ENCODE assay signal across 10 cellular contexts in genomic region chr1:198655464-198656121, GRCh38.
A peak's percentile ranks its signal among the peaks of the same experiment; 100 is the strongest.
DNase-seq lines count a peak whose midpoint lies in the region; ATAC-seq and TF ChIP-seq lines count a peak whose summit lies in the region.
"Had no signal": no experiment of that assay in that cellular context is flagged by ENCODE, and none has a peak within 500 bp of the region (broad histone marks: within the 10 kb centered on the region; RNA-seq: fewer than 3 reads in every experiment).

No MANE protein-coding gene starts in this region.

- in situ Hi-C loops in ACHN (cut with HindIII; ENCODE audit: low pct_ligation_motif_present, low pct_unique_long_range_greater_than_20kb, low sequenced_read_pairs), result no loop called here

- H3K36me3 ChIP-seq in OCI-LY3 (replicated peaks; ENCODE audit: low read depth, low read length), result peaks cover 13% of the 10 kb centered on the region

- H3K4me3 ChIP-seq in OCI-LY3 (ENCODE audit: low read length), result peak overlapping the region; percentile 12; the same call in 1 of the 2 replicates

- peak overlapping the region; percentile 45 for H3K27ac ChIP-seq in OCI-LY3 (ENCODE audit: low read length)

- H3K9me3 ChIP-seq in OCI-LY3 (ENCODE audit: insufficient read depth, low read length), result no peaks in the 10 kb centered on the region

- 0 out of 2 replicates have a peak overlapping the region, but pooled peaks have one; percentile 7 for H3K9ac ChIP-seq in OCI-LY3 (ENCODE audit: low read length)

- no peak for TF ChIP-seq CTCF in OCI-LY3 (IDR thresholded peaks at IDR 0.05; ENCODE audit: low read depth, low read length)

- H2AFZ ChIP-seq in OCI-LY3 (ENCODE audit: low read depth, low read length), result no peak overlapping the region

- ATAC-seq in GM18868 (IDR thresholded peaks at IDR 0.05; ENCODE audit: unreplicated experiment), result peak; percentile 22
- no peak for ATAC-seq in GM21528 (IDR thresholded peaks at IDR 0.05; ENCODE audit: low FRiP score, unreplicated experiment)
- ATAC-seq in HG03520 (IDR thresholded peaks at IDR 0.05; ENCODE audit: unreplicated experiment), result no peak

- DNase-seq in ACHN (peak; percentile 22), iris pigment epithelial cell (ENCODE audit: low read depth) (peak; percentile 16), 8988T (no peak), NCI-H1105 (lab: John Stamatoyannopoulos, UW) (no peak)
- DNase-seq: DMS 273 treated with DMSO at 0.1 percent for 48 hours, NCI-H146 had no signal

- H3K4me1 ChIP-seq in OCI-LY3 (ENCODE audit: low read length), result peaks cover 70% of the 10 kb centered on the region

- peaks cover 59% of the 10 kb centered on the region for H3K79me2 ChIP-seq in OCI-LY3 (ENCODE audit: low read length)

- no peaks in the 10 kb centered on the region for H3K27me3 ChIP-seq in OCI-LY3 (ENCODE audit: low read depth, low read length)

- H3K4me2 ChIP-seq in OCI-LY3 (ENCODE audit: low read length), result peak overlapping the region; percentile 43

- H4K20me1 ChIP-seq in OCI-LY3 (ENCODE audit: insufficient read depth, low read length), result peaks cover 31% of the 10 kb centered on the region; the same call in 1 of the 2 replicates

Comparison
In these comparisons a context has a peak if more than half of its experiments do, and no peak if none do; other contexts are left out.
1. DNase-seq: peak in ACHN (single experiment) and iris pigment epithelial cell (single experiment); none in 8988T (single experiment) and NCI-H1105 (single experiment).